In genomic region chr10:69918036-69918435, GRCh38 we compare ENCODE assay signal across 32 cellular contexts.
"Had no signal": no experiment of that assay in that cellular context is flagged by ENCODE, and none has a peak within 500 bp of the region (broad histone marks: within the 10 kb centered on the region; RNA-seq: fewer than 3 reads in every experiment).

No MANE protein-coding gene starts in this region.

- H3K27ac Mint-ChIP-seq: activated CD4-positive, alpha-beta memory T cell treated with anti-CD3 and anti-CD28 coated beads for 36 hours; activated CD4-positive, alpha-beta T cell treated with anti-CD3 and anti-CD28 coated beads for 36 hours; activated CD4-positive, alpha-beta T cell treated with anti-CD3 and anti-CD28 coated beads, Interleukin-2, amount 10 ng/mL, durations not matched to agents 24 days and 14 days; activated CD8-positive, alpha-beta memory T cell treated with anti-CD3 and anti-CD28 coated beads, Interleukin-2, amount 10 ng/mL, durations not matched to agents 7 days and 5 days; activated CD8-positive, alpha-beta T cell treated with anti-CD3 and anti-CD28 coated beads, Interleukin-2, amount 10 ng/mL, durations not matched to agents 7 days and 5 days; activated naive CD4-positive, alpha-beta T cell treated with anti-CD3 and anti-CD28 coated beads, Interleukin-2, amount 10 ng/mL, durations not matched to agents 7 days and 5 days; activated naive CD4-positive, alpha-beta T cell treated with anti-CD3 and anti-CD28 coated beads, Interleukin-2, amount 50 U/mL, for 72 hours; brain; dendritic cell treated with granulocyte-macrophage colony-stimulating factor and Interleukin-4, amounts not matched to agents 40 ng/mL and 50 ng/mL, for 4 days; T-helper 17 cell; T-helper 2 cell treated with Interferon-gamma antibody and Interleukin-4, amounts not matched to agents 5 μg/mL and 100 μg/mL, for 36 hours had no signal

- ATAC-seq: activated CD4-positive, alpha-beta T cell treated with anti-CD3 and anti-CD28 coated beads for 36 hours; activated CD8-positive, alpha-beta memory T cell treated with anti-CD3 and anti-CD28 coated beads, Interleukin-2, amount 10 ng/mL, durations not matched to agents 7 days and 5 days; activated CD8-positive, alpha-beta T cell treated with anti-CD3 and anti-CD28 coated beads, Interleukin-2, amount 10 ng/mL, durations not matched to agents 7 days and 5 days; activated naive CD4-positive, alpha-beta T cell treated with anti-CD3 and anti-CD28 coated beads, Interleukin-2, amount 50 U/mL, for 72 hours; gastroesophageal sphincter; heart right ventricle; T-helper 17 cell had no signal

- H3K9me3 Mint-ChIP-seq: activated CD4-positive, alpha-beta memory T cell treated with anti-CD3 and anti-CD28 coated beads for 36 hours; activated CD4-positive, alpha-beta T cell treated with anti-CD3 and anti-CD28 coated beads, Interleukin-2, amount 10 ng/mL, durations not matched to agents 24 days and 14 days; activated naive CD4-positive, alpha-beta T cell treated with anti-CD3 and anti-CD28 coated beads, Interleukin-2, amount 10 ng/mL, durations not matched to agents 7 days and 5 days; activated naive CD4-positive, alpha-beta T cell treated with anti-CD3 and anti-CD28 coated beads, Interleukin-2, amount 50 U/mL, for 72 hours; activated naive CD8-positive, alpha-beta T cell treated with anti-CD3 and anti-CD28 coated beads, Interleukin-2, amount 10 ng/mL, durations not matched to agents 7 days and 5 days; central memory CD8-positive, alpha-beta T cell; dendritic cell treated with granulocyte-macrophage colony-stimulating factor and Interleukin-4, amounts not matched to agents 40 ng/mL and 50 ng/mL, for 4 days; T-helper 2 cell treated with Interferon-gamma antibody and Interleukin-4, amounts not matched to agents 5 μg/mL and 100 μg/mL, for 36 hours had no signal

- H3K27ac ChIP-seq: ascending aorta, coronary artery, dorsolateral prefrontal cortex, esophagus muscularis mucosa, gastroesophageal sphincter, heart right ventricle, hepatocyte, WERI-Rb-1 had no signal

- H3K4me2 ChIP-seq: hepatocyte had no signal

- H3K36me3 ChIP-seq: esophagus muscularis mucosa, gastroesophageal sphincter, heart right ventricle, WERI-Rb-1 had no signal

- H3K36me3 Mint-ChIP-seq: activated CD4-positive, alpha-beta memory T cell treated with anti-CD3 and anti-CD28 coated beads for 36 hours; activated CD8-positive, alpha-beta memory T cell treated with anti-CD3 and anti-CD28 coated beads, Interleukin-2, amount 10 ng/mL, durations not matched to agents 7 days and 5 days; activated naive CD4-positive, alpha-beta T cell treated with anti-CD3 and anti-CD28 coated beads, Interleukin-2, amount 10 ng/mL, durations not matched to agents 7 days and 5 days; activated naive CD4-positive, alpha-beta T cell treated with anti-CD3 and anti-CD28 coated beads, Interleukin-2, amount 50 U/mL, for 72 hours; activated naive CD8-positive, alpha-beta T cell treated with anti-CD3 and anti-CD28 coated beads, Interleukin-2, amount 10 ng/mL, durations not matched to agents 7 days and 5 days; brain had no signal

- H3K4me3 ChIP-seq: ascending aorta, coronary artery, dorsolateral prefrontal cortex, esophagus muscularis mucosa, gastroesophageal sphincter, heart right ventricle, hepatocyte had no signal

- DNase-seq: activated CD4-positive, alpha-beta memory T cell treated with anti-CD3 and anti-CD28 coated beads for 36 hours; activated CD4-positive, alpha-beta T cell treated with anti-CD3 and anti-CD28 coated beads for 36 hours; activated CD4-positive, alpha-beta T cell treated with anti-CD3 and anti-CD28 coated beads, Interleukin-2, amount 10 ng/mL, durations not matched to agents 24 days and 14 days; activated CD4-positive, CD25-positive, alpha-beta regulatory T cell; activated CD4-positive, CD25-positive, alpha-beta regulatory T cell treated with anti-CD3 and anti-CD28 coated beads, Interleukin-2, amount 50 U/mL, for 72 hours; activated CD8-positive, alpha-beta memory T cell treated with anti-CD3 and anti-CD28 coated beads, Interleukin-2, amount 10 ng/mL, durations not matched to agents 7 days and 5 days; activated CD8-positive, alpha-beta memory T cell treated with anti-CD3 and anti-CD28 coated beads, Interleukin-2, amount 50 U/mL, for 4 hours; activated CD8-positive, alpha-beta T cell treated with anti-CD3 and anti-CD28 coated beads, Interleukin-2, amount 10 ng/mL, durations not matched to agents 7 days and 5 days; activated gamma-delta T cell; activated naive CD4-positive, alpha-beta T cell; activated naive CD4-positive, alpha-beta T cell treated with anti-CD3 and anti-CD28 coated beads, Interleukin-2, amount 10 ng/mL, durations not matched to agents 7 days and 5 days; activated naive CD8-positive, alpha-beta T cell treated with anti-CD3 and anti-CD28 coated beads, Interleukin-2, amount 10 ng/mL, durations not matched to agents 7 days and 5 days; activated T-cell treated with anti-CD3 and anti-CD28 coated beads, Interleukin-2, amount 50 U/mL, for 1 hour; activated T-cell treated with anti-CD3 and anti-CD28 coated beads, Interleukin-2, amount 50 U/mL, for 48 hours; dorsolateral prefrontal cortex; effector memory CD4-positive, alpha-beta T cell; erythroblast; foreskin melanocyte; heart right ventricle; T-helper 17 cell; T1000; WERI-Rb-1 had no signal

- H3K4me3 Mint-ChIP-seq: activated CD4-positive, alpha-beta memory T cell treated with anti-CD3 and anti-CD28 coated beads for 36 hours; activated CD4-positive, alpha-beta T cell treated with anti-CD3 and anti-CD28 coated beads for 36 hours; activated CD4-positive, alpha-beta T cell treated with anti-CD3 and anti-CD28 coated beads, Interleukin-2, amount 10 ng/mL, durations not matched to agents 24 days and 14 days; activated CD8-positive, alpha-beta memory T cell treated with anti-CD3 and anti-CD28 coated beads, Interleukin-2, amount 10 ng/mL, durations not matched to agents 7 days and 5 days; activated CD8-positive, alpha-beta T cell treated with anti-CD3 and anti-CD28 coated beads, Interleukin-2, amount 10 ng/mL, durations not matched to agents 7 days and 5 days; activated naive CD4-positive, alpha-beta T cell treated with anti-CD3 and anti-CD28 coated beads, Interleukin-2, amount 10 ng/mL, durations not matched to agents 7 days and 5 days; activated naive CD8-positive, alpha-beta T cell treated with anti-CD3 and anti-CD28 coated beads, Interleukin-2, amount 10 ng/mL, durations not matched to agents 7 days and 5 days; brain; central memory CD8-positive, alpha-beta T cell; dendritic cell treated with granulocyte-macrophage colony-stimulating factor and Interleukin-4, amounts not matched to agents 40 ng/mL and 50 ng/mL, for 4 days; T-helper 17 cell; T-helper 2 cell treated with Interferon-gamma antibody and Interleukin-4, amounts not matched to agents 5 μg/mL and 100 μg/mL, for 36 hours had no signal

- H3K79me2 ChIP-seq: hepatocyte had no signal

- H3K4me1 Mint-ChIP-seq: activated CD4-positive, alpha-beta T cell treated with anti-CD3 and anti-CD28 coated beads for 36 hours; activated CD4-positive, alpha-beta T cell treated with anti-CD3 and anti-CD28 coated beads, Interleukin-2, amount 10 ng/mL, durations not matched to agents 24 days and 14 days; activated CD8-positive, alpha-beta memory T cell treated with anti-CD3 and anti-CD28 coated beads, Interleukin-2, amount 10 ng/mL, durations not matched to agents 7 days and 5 days; activated naive CD4-positive, alpha-beta T cell treated with anti-CD3 and anti-CD28 coated beads, Interleukin-2, amount 10 ng/mL, durations not matched to agents 7 days and 5 days; activated naive CD8-positive, alpha-beta T cell treated with anti-CD3 and anti-CD28 coated beads, Interleukin-2, amount 10 ng/mL, durations not matched to agents 7 days and 5 days; central memory CD8-positive, alpha-beta T cell had no signal

- H3K27me3 ChIP-seq: ascending aorta, esophagus muscularis mucosa had no signal

- H2AFZ ChIP-seq: hepatocyte had no signal

- H3K9me3 ChIP-seq: ascending aorta, esophagus muscularis mucosa, gastroesophageal sphincter, heart right ventricle had no signal
